1 cellular context compared by ENCODE assay signal in the genomic region with DNA sequence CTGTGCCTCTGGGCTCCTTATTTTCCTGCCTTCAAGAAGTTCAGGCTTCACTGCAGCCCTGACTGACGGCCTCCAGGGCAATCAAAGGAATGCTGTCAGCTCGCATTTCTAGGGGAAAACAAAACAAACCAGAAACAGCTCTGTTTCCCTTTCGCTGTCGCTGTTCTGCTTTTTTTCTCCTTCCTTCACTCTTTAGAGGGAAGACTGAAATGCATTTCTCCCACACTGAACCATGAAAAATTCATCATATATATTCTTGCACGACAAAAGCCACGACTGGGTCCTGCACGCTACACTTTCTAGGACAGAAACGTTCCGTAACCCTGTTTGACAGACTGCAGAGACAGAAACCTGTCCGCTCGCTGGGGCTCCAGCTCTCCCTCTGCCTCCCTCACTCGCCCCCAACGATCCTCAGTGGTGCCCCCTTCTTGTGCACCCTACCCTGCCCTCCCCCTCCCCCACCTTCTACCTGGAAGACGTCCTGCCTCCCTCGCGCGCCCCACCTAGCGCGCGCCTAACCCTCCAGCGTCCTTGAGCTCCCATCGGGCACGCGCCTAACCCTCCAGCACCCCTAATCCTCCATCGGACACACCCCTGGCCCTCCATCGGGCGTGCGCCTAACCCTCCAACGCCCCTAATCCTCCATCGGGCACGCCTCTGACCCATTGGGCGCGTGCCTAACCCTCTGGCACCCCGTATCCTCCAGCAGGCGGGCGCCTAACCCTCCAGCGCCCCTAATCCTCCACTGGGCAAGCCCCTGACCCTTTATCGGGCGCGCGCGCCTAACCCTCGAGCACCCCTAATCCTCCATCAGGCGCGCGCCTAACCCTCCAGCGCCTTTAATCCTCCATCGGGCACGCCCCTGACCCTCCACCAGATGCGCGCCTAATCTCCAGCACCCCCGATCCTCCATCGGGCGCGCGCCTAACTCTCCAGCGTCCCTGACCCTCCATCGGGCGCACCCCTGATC.
TF ChIP-seq lines count a peak whose summit lies in the region.

No MANE protein-coding gene starts in this region.

TF ChIP-seq in HepG2, 621 proteins besides CTCF, POLR2A, EP300 and RAD21 (continued from another document):
- TF ChIP-seq, protein P1, sequence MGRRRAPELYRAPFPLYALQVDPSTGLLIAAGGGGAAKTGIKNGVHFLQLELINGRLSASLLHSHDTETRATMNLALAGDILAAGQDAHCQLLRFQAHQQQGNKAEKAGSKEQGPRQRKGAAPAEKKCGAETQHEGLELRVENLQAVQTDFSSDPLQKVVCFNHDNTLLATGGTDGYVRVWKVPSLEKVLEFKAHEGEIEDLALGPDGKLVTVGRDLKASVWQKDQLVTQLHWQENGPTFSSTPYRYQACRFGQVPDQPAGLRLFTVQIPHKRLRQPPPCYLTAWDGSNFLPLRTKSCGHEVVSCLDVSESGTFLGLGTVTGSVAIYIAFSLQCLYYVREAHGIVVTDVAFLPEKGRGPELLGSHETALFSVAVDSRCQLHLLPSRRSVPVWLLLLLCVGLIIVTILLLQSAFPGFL (CRISPR knock-in tag; IDR thresholded peaks at IDR 0.05): no peak
- TF ChIP-seq PHB2 (IDR thresholded peaks at IDR 0.05; ENCODE audit: partially characterized antibody): no peak
- TF ChIP-seq MEF2D (CRISPR knock-in tag; IDR thresholded peaks at IDR 0.05): no peak
- no peak for TF ChIP-seq HMGA1 (CRISPR knock-in tag; conservative IDR thresholded peaks at IDR 0.05)
- no peak for TF ChIP-seq TOPORS (CRISPR knock-in tag; IDR thresholded peaks at IDR 0.05)
